In the genomic region with DNA sequence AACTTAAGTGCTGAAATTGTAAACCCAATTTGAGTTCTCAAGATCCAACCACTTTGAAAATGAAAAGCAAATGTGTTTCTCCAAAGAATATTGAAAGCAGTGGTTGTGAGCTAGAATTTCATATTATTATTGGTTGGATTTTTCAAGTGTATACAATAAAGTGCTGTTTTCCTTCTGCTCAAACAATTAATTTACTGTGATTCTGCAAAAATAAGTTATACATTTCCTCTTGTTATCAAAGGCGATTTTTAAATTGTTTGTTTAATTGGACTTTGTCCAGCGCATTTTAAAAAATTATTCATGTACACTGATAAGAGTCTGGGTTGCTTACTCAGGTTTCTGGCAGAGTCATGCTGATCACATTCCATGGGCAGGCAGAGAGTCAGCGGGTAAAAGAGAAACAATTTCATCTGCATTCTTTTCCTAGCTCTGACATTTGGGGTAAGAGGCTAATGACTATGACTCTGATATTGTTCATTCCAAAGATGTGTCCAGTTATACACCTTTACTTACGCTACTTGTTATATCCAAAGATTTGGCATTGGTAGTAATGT, we compare ENCODE assay signal across 9 cellular contexts. TPM values are rescaled to one million over a fixed set of nuclear protein-coding genes. Genes with fewer than 3 reads are reported as not detected.
DNase-seq lines count a peak whose midpoint lies in the region; FAIRE-seq and TF ChIP-seq lines count a peak whose summit lies in the region.
"Had no signal": no experiment of that assay in that cellular context is flagged by ENCODE, and none has a peak within 500 bp of the region (broad histone marks: within the 10 kb centered on the region; RNA-seq: fewer than 3 reads in every experiment).

No MANE protein-coding gene starts in this region.

- POLR2A ChIA-PET in Caco-2 (lab: Charles Lee), result no interaction called here

- H3K4me3 Mint-ChIP-seq in brain (peak overlapping the region; percentile 59 to 96 (median 89)), Caco-2 (ENCODE audit: unreplicated experiment) (no peak overlapping the region)

- no peaks in the 10 kb centered on the region for H3K36me3 ChIP-seq in keratinocyte (ENCODE audit: control insufficient read depth in 2 of 2, extremely low read depth in 1 of 2, insufficient read depth in 2 of 2, low read length in 2 of 2)
- H3K36me3 ChIP-seq in spleen, result no peaks in the 10 kb centered on the region
- H3K36me3 ChIP-seq in Caco-2 (ENCODE audit: control insufficient read depth, insufficient read depth, low read length), result no peaks in the 10 kb centered on the region

- no peak overlapping the region for H2AFZ ChIP-seq in keratinocyte (ENCODE audit: control insufficient read depth, low read length)

- H4K20me1 ChIP-seq in keratinocyte (ENCODE audit: control insufficient read depth, extremely low read depth, insufficient read depth, low read length), result no peaks in the 10 kb centered on the region

- no peak for FAIRE-seq in keratinocyte (lab: Jason Lieb, UNC)
- FAIRE-seq: TTC549 had no signal

- intact Hi-C loops in spleen (cut with DNase I; ENCODE audit: low total_unique reads) (no loop called here), Caco-2 (cut with micrococcal nuclease; ENCODE audit: unreplicated experiment) (no loop called here)

- H3K79me2 ChIP-seq in keratinocyte (ENCODE audit: control insufficient read depth, insufficient read depth, low read length), result no peaks in the 10 kb centered on the region

- H3K4me2 ChIP-seq in keratinocyte (ENCODE audit: control insufficient read depth, extremely low read depth, insufficient read depth, low read depth, low read length), result peak overlapping the region; percentile 66

- DNase-seq in HT1080 (ENCODE audit: low read depth), result peak; percentile 69
- no peak for DNase-seq in keratinocyte (ENCODE audit: low read depth, low spot score)
- DNase-seq in spleen, result no peak
- no peak for DNase-seq in Caco-2
- no peak for DNase-seq in NCI-H345 (lab: John Stamatoyannopoulos, UW)
- no peak for DNase-seq in NCI-H774 (lab: John Stamatoyannopoulos, UW)
- no peak for DNase-seq in SW480 (ENCODE audit: low spot score)

- no peak overlapping the region for H3K9ac ChIP-seq in keratinocyte (ENCODE audit: control insufficient read depth, extremely low read depth, insufficient read depth, low read length)

- H3K4me1 ChIP-seq in keratinocyte (ENCODE audit: control insufficient read depth, extremely low read depth, insufficient read depth, low read length), result peaks cover 16% of the 10 kb centered on the region
- H3K4me1 ChIP-seq in spleen, result peaks cover 0 to 23% (median 0%) of the 10 kb centered on the region in 6 donors
- H3K4me1 ChIP-seq in Caco-2, result 0 out of 2 replicates have a peak, but pooled peaks cover 2% of the 10 kb centered on the region

- H3K9me1 ChIP-seq in keratinocyte (ENCODE audit: control insufficient read depth, extremely low read depth, insufficient read depth, low read length), result no peaks in the 10 kb centered on the region

- 48 to 77% (median 71%) methylated on average over 4 of the region's 4 CpGs for WGBS in spleen, 5 donors

- BruUV-seq in Caco-2 (replicated peaks; lab: Mats Ljungman, UMichigan), result no TSS peak

- H3K27ac Mint-ChIP-seq in brain, result peak overlapping the region in 4 of 5 experiments; percentile 48 to 88 (median 64)
- H3K27ac Mint-ChIP-seq in Caco-2 (ENCODE audit: unreplicated experiment), result no peak overlapping the region

- H3K27me3 ChIP-seq in keratinocyte (ENCODE audit: control insufficient read depth, extremely low read depth, insufficient read depth, low read length) (no peaks in the 10 kb centered on the region), spleen (replicated peaks in 1 of 7) (peaks cover 0 to 3% (median 0%) of the 10 kb centered on the region in 7 donors), Caco-2 (replicated peaks; ENCODE audit: control insufficient read depth, insufficient read depth, low read length) (no peaks in the 10 kb centered on the region)

- H3K4me3 ChIP-seq in keratinocyte (ENCODE audit: control insufficient read depth in 2 of 3, extremely low read depth in 1 of 3, insufficient read depth in 2 of 3, low read depth in 1 of 3, low read length in 3 of 3), result peak overlapping the region in 1 of 3 experiments; percentile 20
- peak overlapping the region in 2 of 8 donors; percentile 21 to 40 for H3K4me3 ChIP-seq in spleen
- H3K4me3 ChIP-seq in Caco-2 (ENCODE audit: low read depth, low read length), result no peak overlapping the region

- peaks cover 88% of the 10 kb centered on the region for H3K4me1 Mint-ChIP-seq in brain
- no peaks in the 10 kb centered on the region for H3K4me1 Mint-ChIP-seq in Caco-2 (ENCODE audit: low read depth, unreplicated experiment)

- peaks cover 3% of the 10 kb centered on the region for H3K27me3 Mint-ChIP-seq in brain
- peaks cover 3% of the 10 kb centered on the region for H3K27me3 Mint-ChIP-seq in Caco-2 (ENCODE audit: insufficient read depth, unreplicated experiment)

- no peak for TF ChIP-seq POLR2A in spleen (IDR thresholded peaks at IDR 0.05)

- H3K9me3 Mint-ChIP-seq in brain, result peaks cover 0 to 3% (median 0%) of the 10 kb centered on the region in 5 experiments
- H3K9me3 Mint-ChIP-seq in Caco-2 (ENCODE audit: unreplicated experiment), result no peaks in the 10 kb centered on the region

- dilution Hi-C loops in keratinocyte (cut with MboI; ENCODE audit: extremely low pct_ligation_motif_present, low sequenced_read_pairs), result no loop called here

- TF ChIP-seq CTCF in brain (conservative IDR thresholded peaks at IDR 0.05) (no peak), keratinocyte (optimal IDR thresholded peaks at IDR 0.05 in 1 of 3, IDR thresholded peaks at IDR 0.05 in 1 of 3, conservative IDR thresholded peaks at IDR 0.05 in 1 of 3; ENCODE audit: extremely low read depth in 1 of 3, insufficient read depth in 2 of 3, low read length in 3 of 3) (no peak), spleen (IDR thresholded peaks at IDR 0.05 in 8 of 11, conservative IDR thresholded peaks at IDR 0.05 in 3 of 11) (no peak), Caco-2 (IDR thresholded peaks at IDR 0.05; ENCODE audit: insufficient read depth in 1 of 2, low read depth in 1 of 2, low read length in 1 of 2, severe bottlenecking in 1 of 2, unreplicated experiment in 1 of 2) (no peak)

- H3K36me3 Mint-ChIP-seq in brain (peaks cover 19% of the 10 kb centered on the region), Caco-2 (ENCODE audit: insufficient read depth, unreplicated experiment) (no peaks in the 10 kb centered on the region)

- H3K27ac ChIP-seq in keratinocyte (ENCODE audit: control insufficient read depth, insufficient read depth, low read length) (peak overlapping the region; percentile 24), spleen (peak overlapping the region in 7 of 8 donors; percentile 9 to 68 (median 52))

- CTCF ChIA-PET in Caco-2 (lab: Charles Lee), result no interaction called here

- H3K9me3 ChIP-seq in keratinocyte (ENCODE audit: control insufficient read depth, low read depth, low read length) (no peaks in the 10 kb centered on the region), spleen (no peaks in the 10 kb centered on the region), Caco-2 (no peaks in the 10 kb centered on the region)

RNA-seq across cellular contexts. Expression of gene FAT4, which starts 8.9 kb away (rescaled TPM):
- 1.1 TPM in 2 replicates for total RNA-seq in HT1080 (2014; rRNA removed; shearing (Covaris generic))
- polyA plus RNA-seq in HT1080 (2015; cell fraction: cytosol; rRNA removed), result 0.22 and 0.33 TPM in 2 replicates
- 2.6 and 2.8 TPM in 2 replicates for polyA plus RNA-seq in HT1080 (2015; cell fraction: nucleus; rRNA removed)
- polyA plus RNA-seq in brain (ENCODE audit: insufficient read depth, low read depth, low replicate concordance) (0.71 TPM), keratinocyte (0.77 to 2.7 TPM (median 1.6 TPM) in 3 replicates), spleen (under 1 TPM; 0.24 to 0.90 (median 0.41) TPM)
- polyA plus RNA-seq in keratinocyte (2011; ENCODE audit: low read depth), result 0.15 TPM
- 0.23 and 0.35 TPM in 2 replicates for polyA plus RNA-seq in keratinocyte (2011; cell fraction: cytosol; rRNA removed)
- 3.6 and 3.8 TPM in 2 replicates for polyA plus RNA-seq in keratinocyte (2011; cell fraction: nucleus; rRNA removed)
- polyA plus RNA-seq in keratinocyte (2012; ENCODE audit: low replicate concordance), result 0.24 and 0.64 TPM in 2 replicates
- 2.3 to 9.6 TPM (median 9.4 TPM) in 3 replicates for polyA minus RNA-seq in keratinocyte
- polyA minus RNA-seq in keratinocyte (2011; cell fraction: cytosol; rRNA and poly(A)+ RNA removed), result 1.2 TPM
- polyA minus RNA-seq in keratinocyte (2011; cell fraction: nucleus; rRNA and poly(A)+ RNA removed), result 14.7 and 23.6 TPM in 2 replicates
- total RNA-seq in spleen (10 to 100 TPM; 11.2 to 41.2 (median 26.6) TPM), Caco-2 (2022) (0.05 TPM in 1 of 2 replicates, not detected in the other)
